In the genomic region with DNA sequence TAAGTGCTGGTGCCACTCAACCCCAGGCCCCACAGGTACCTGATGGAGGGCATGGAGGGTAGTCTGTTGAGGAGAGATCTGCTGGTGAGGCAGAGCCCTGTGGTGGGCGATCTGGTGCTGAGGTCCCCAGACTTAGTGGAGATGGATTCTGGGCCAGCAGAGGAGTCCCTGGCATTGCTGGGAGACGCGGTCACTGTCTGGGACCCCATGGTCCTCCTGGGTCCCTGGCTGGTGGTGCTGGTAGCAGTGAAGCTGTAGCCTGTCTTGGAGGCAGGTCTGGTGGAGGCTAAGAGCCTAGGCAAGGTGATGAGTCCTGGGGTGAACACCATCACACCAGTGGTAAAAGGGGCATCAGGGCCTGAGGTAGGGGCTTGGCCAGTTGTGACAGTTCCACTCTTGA, we compare ENCODE assay signal across 27 cellular contexts. TPM values are rescaled to one million over a fixed set of nuclear protein-coding genes. Genes with fewer than 3 reads are reported as not detected.
DNase-seq lines count a peak whose midpoint lies in the region; ATAC-seq and TF ChIP-seq lines count a peak whose summit lies in the region.
"Had no signal": no experiment of that assay in that cellular context is flagged by ENCODE, and none has a peak within 500 bp of the region (broad histone marks: within the 10 kb centered on the region; RNA-seq: fewer than 3 reads in every experiment).

No MANE protein-coding gene starts in this region.

- H4K20me1 ChIP-seq in DND-41 (ENCODE audit: insufficient read depth, low read length): no peaks in the 10 kb centered on the region
- no peaks in the 10 kb centered on the region for H4K20me1 ChIP-seq in SK-N-SH (ENCODE audit: insufficient read depth)

- H3K27me3 Mint-ChIP-seq in activated CD4-positive, alpha-beta memory T cell treated with anti-CD3 and anti-CD28 coated beads, Interleukin-2, amount 10 ng/mL, durations not matched to agents 7 days and 5 days: no peaks in the 10 kb centered on the region
- no peaks in the 10 kb centered on the region for H3K27me3 Mint-ChIP-seq in activated CD4-positive, alpha-beta memory T cell treated with anti-CD3 and anti-CD28 coated beads for 36 hours
- peaks cover 30% of the 10 kb centered on the region for H3K27me3 Mint-ChIP-seq in osteocyte (ENCODE audit: unreplicated experiment)

- H3K9me3 ChIP-seq in DND-41 (ENCODE audit: insufficient read depth, low read length, severe bottlenecking): peaks cover 11% of the 10 kb centered on the region
- H3K9me3 ChIP-seq in esophagus muscularis mucosa: peaks cover 0 to 14% (median 9%) of the 10 kb centered on the region in 4 donors
- no peaks in the 10 kb centered on the region for H3K9me3 ChIP-seq in SK-N-SH

- peak overlapping the region; percentile 14 for H3K27ac Mint-ChIP-seq in activated CD4-positive, alpha-beta memory T cell treated with anti-CD3 and anti-CD28 coated beads, Interleukin-2, amount 10 ng/mL, durations not matched to agents 7 days and 5 days
- no peak overlapping the region for H3K27ac Mint-ChIP-seq in activated CD4-positive, alpha-beta memory T cell treated with anti-CD3 and anti-CD28 coated beads for 36 hours
- H3K27ac Mint-ChIP-seq in osteocyte (ENCODE audit: unreplicated experiment): no peak overlapping the region

- intact Hi-C loops in activated CD4-positive, alpha-beta memory T cell treated with anti-CD3 and anti-CD28 coated beads for 36 hours (cut with micrococcal nuclease): no loop called here
- intact Hi-C loops in esophagus muscularis mucosa (cut with DNase I): no loop called here

- H3K9me2 ChIP-seq in SK-N-SH: no peaks in the 10 kb centered on the region

- peaks cover 80% of the 10 kb centered on the region for H3K36me3 Mint-ChIP-seq in activated CD4-positive, alpha-beta memory T cell treated with anti-CD3 and anti-CD28 coated beads, Interleukin-2, amount 10 ng/mL, durations not matched to agents 7 days and 5 days (ENCODE audit: low read depth)
- H3K36me3 Mint-ChIP-seq in activated CD4-positive, alpha-beta memory T cell treated with anti-CD3 and anti-CD28 coated beads for 36 hours: peaks cover 17% of the 10 kb centered on the region
- no peaks in the 10 kb centered on the region for H3K36me3 Mint-ChIP-seq in osteocyte (ENCODE audit: unreplicated experiment)

- H3K4me1 ChIP-seq in DND-41 (ENCODE audit: insufficient read depth, low read length): peaks cover 11% of the 10 kb centered on the region
- H3K4me1 ChIP-seq in esophagus muscularis mucosa: no peaks in the 10 kb centered on the region
- no peaks in the 10 kb centered on the region for H3K4me1 ChIP-seq in SK-N-SH (ENCODE audit: control insufficient read depth in 1 of 2, insufficient read depth in 2 of 2, low read depth in 1 of 2, low read length in 1 of 2)
- H3K4me1 ChIP-seq: Caco-2 had no signal

- H3K4me3 Mint-ChIP-seq in activated CD4-positive, alpha-beta memory T cell treated with anti-CD3 and anti-CD28 coated beads, Interleukin-2, amount 10 ng/mL, durations not matched to agents 7 days and 5 days: no peak overlapping the region
- no peak overlapping the region for H3K4me3 Mint-ChIP-seq in activated CD4-positive, alpha-beta memory T cell treated with anti-CD3 and anti-CD28 coated beads for 36 hours
- no peak overlapping the region for H3K4me3 Mint-ChIP-seq in osteocyte (ENCODE audit: unreplicated experiment)

- H3K4me2 ChIP-seq in DND-41 (ENCODE audit: insufficient read depth, low read length) (no peak overlapping the region), SK-N-SH (no peak overlapping the region)
- H3K4me2 ChIP-seq: PC-9 had no signal

- H3F3A ChIP-seq in SK-N-SH (replicated peaks; ENCODE audit: insufficient read depth): no peaks in the 10 kb centered on the region

- TF ChIP-seq EP300 in esophagus muscularis mucosa (IDR thresholded peaks at IDR 0.05) (no peak), SK-N-SH (IDR thresholded peaks at IDR 0.05; ENCODE audit: borderline replicate concordance in 1 of 2, low read depth in 1 of 2, low read length in 1 of 2) (no peak)

- peak; percentile 13 for DNase-seq in activated CD4-positive, alpha-beta memory T cell treated with anti-CD3 and anti-CD28 coated beads, Interleukin-2, amount 10 ng/mL, durations not matched to agents 7 days and 5 days
- DNase-seq in activated CD4-positive, alpha-beta memory T cell treated with anti-CD3 and anti-CD28 coated beads for 36 hours: no peak
- DNase-seq in DND-41 (no peak), esophagus muscularis mucosa (ENCODE audit: extremely low spot score) (peak; percentile 89), osteocyte (ENCODE audit: extremely low spot score, unreplicated experiment) (peak; percentile 66), SK-N-SH (no peak), NAMALWA (ENCODE audit: low spot score) (no peak)
- DNase-seq: 8988T, AML-193, Caco-2, DMS 273 treated with DMSO at 0.1 percent for 48 hours, DMS79 treated with DMSO at 0.1 percent for 48 hours, KG1, NCI-H1105, NCI-H146, NCI-H2029, NCI-H2227 treated with DMSO at 0.1 percent for 48 hours, NCI-H510A, NCI-H748 treated with DMSO at 0.1 percent for 48 hours, PC-9, RPMI8226, SHP77 had no signal

- TF ChIP-seq POLR2A in esophagus muscularis mucosa (IDR thresholded peaks at IDR 0.05; ENCODE audit: low read depth): no peak

- H3K36me3 ChIP-seq in DND-41 (ENCODE audit: insufficient read depth, low read length) (peaks cover 7% of the 10 kb centered on the region; the same call in 1 of the 2 replicates), esophagus muscularis mucosa (no peaks in the 10 kb centered on the region), SK-N-SH (replicated peaks in 1 of 2; ENCODE audit: control insufficient read depth in 1 of 2, insufficient read depth in 2 of 2, low read length in 1 of 2) (no peaks in the 10 kb centered on the region)

- no peak for ATAC-seq in DND-41 (ENCODE audit: insufficient read depth, low read depth)
- no peak for ATAC-seq in GM21447 (IDR thresholded peaks at IDR 0.05; ENCODE audit: unreplicated experiment)
- ATAC-seq: HCT116 had no signal

- peak overlapping the region; percentile 39 for H3K27ac ChIP-seq in DND-41 (ENCODE audit: low read length)
- no peak overlapping the region for H3K27ac ChIP-seq in esophagus muscularis mucosa (replicated peaks in 1 of 4)
- no peak overlapping the region for H3K27ac ChIP-seq in SK-N-SH (ENCODE audit: low read depth in 2 of 2, low read length in 1 of 2)
- H3K27ac ChIP-seq: PC-9 had no signal

- H2AFZ ChIP-seq in DND-41 (ENCODE audit: low read depth, low read length) (no peak overlapping the region), SK-N-SH (ENCODE audit: low read depth) (no peak overlapping the region)
- H2AFZ ChIP-seq: PC-9 had no signal

- no peak for TF ChIP-seq RAD21 in SK-N-SH (IDR thresholded peaks at IDR 0.05; ENCODE audit: low read length)

- POLR2A ChIA-PET in activated CD4-positive, alpha-beta memory T cell treated with anti-CD3 and anti-CD28 coated beads, Interleukin-2, amount 10 ng/mL, durations not matched to agents 7 days and 5 days (lab: Charles Lee): no interaction called here
- POLR2A ChIA-PET in activated CD4-positive, alpha-beta memory T cell treated with anti-CD3 and anti-CD28 coated beads for 36 hours (lab: Charles Lee): no interaction called here
- POLR2A ChIA-PET in SK-N-SH (lab: Yijun Ruan, JAX): no interaction called here

- CTCF ChIA-PET in activated CD4-positive, alpha-beta memory T cell treated with anti-CD3 and anti-CD28 coated beads, Interleukin-2, amount 10 ng/mL, durations not matched to agents 7 days and 5 days (lab: Charles Lee): no interaction called here
- CTCF ChIA-PET in activated CD4-positive, alpha-beta memory T cell treated with anti-CD3 and anti-CD28 coated beads for 36 hours (lab: Charles Lee): interaction anchor here (0.5 to 1.2 kb wide), 2 partner anchors 12 to 1837 kb away, joined by 3 to 4 read pairs; no protein-coding TSS in a partner anchor
- CTCF ChIA-PET in SK-N-SH (lab: Yijun Ruan, JAX): no interaction called here

- WGBS in esophagus muscularis mucosa: 70% methylated on average over 2 of the region's 3 CpGs
- 0% methylated on average over 1 of the region's 3 CpGs for WGBS in SK-N-SH (ENCODE audit: low lambda C conversion rate)

- H3K9ac ChIP-seq in DND-41 (ENCODE audit: low read depth, low read length) (no peak overlapping the region), SK-N-SH (no peak overlapping the region)

- no peak for TF ChIP-seq CTCF in DND-41 (IDR thresholded peaks at IDR 0.05; ENCODE audit: borderline replicate concordance, extremely low read depth, low read length, poor library complexity, severe bottlenecking)
- TF ChIP-seq CTCF in esophagus muscularis mucosa (IDR thresholded peaks at IDR 0.05): no peak
- no peak for TF ChIP-seq CTCF in osteocyte (IDR thresholded peaks at IDR 0.05)
- TF ChIP-seq CTCF in SK-N-SH (IDR thresholded peaks at IDR 0.05): no peak

- H3K79me2 ChIP-seq in DND-41 (ENCODE audit: insufficient read depth, low read length) (no peaks in the 10 kb centered on the region), SK-N-SH (ENCODE audit: insufficient read depth) (no peaks in the 10 kb centered on the region)

- peaks cover 6% of the 10 kb centered on the region for H3K9me3 Mint-ChIP-seq in activated CD4-positive, alpha-beta memory T cell treated with anti-CD3 and anti-CD28 coated beads, Interleukin-2, amount 10 ng/mL, durations not matched to agents 7 days and 5 days
- H3K9me3 Mint-ChIP-seq in activated CD4-positive, alpha-beta memory T cell treated with anti-CD3 and anti-CD28 coated beads for 36 hours: peaks cover 12% of the 10 kb centered on the region
- no peaks in the 10 kb centered on the region for H3K9me3 Mint-ChIP-seq in osteocyte (ENCODE audit: unreplicated experiment)

- H3K4me3 ChIP-seq in DND-41 (ENCODE audit: low read depth in 1 of 2, low read length in 2 of 2) (no peak overlapping the region), esophagus muscularis mucosa (no peak overlapping the region), SK-N-SH (ENCODE audit: low read depth in 2 of 2, low read length in 1 of 2) (no peak overlapping the region)
- H3K4me3 ChIP-seq: PC-9 had no signal

- H3K4me1 Mint-ChIP-seq in activated CD4-positive, alpha-beta memory T cell treated with anti-CD3 and anti-CD28 coated beads, Interleukin-2, amount 10 ng/mL, durations not matched to agents 7 days and 5 days: peaks cover 46% of the 10 kb centered on the region
- H3K4me1 Mint-ChIP-seq in activated CD4-positive, alpha-beta memory T cell treated with anti-CD3 and anti-CD28 coated beads for 36 hours (ENCODE audit: low read depth): peaks cover 10% of the 10 kb centered on the region
- no peaks in the 10 kb centered on the region for H3K4me1 Mint-ChIP-seq in osteocyte (ENCODE audit: unreplicated experiment)

- H3K27me3 ChIP-seq in DND-41 (ENCODE audit: insufficient read depth, low read length, poor library complexity): no peaks in the 10 kb centered on the region
- H3K27me3 ChIP-seq in esophagus muscularis mucosa: peaks cover 0 to 44% (median 0%) of the 10 kb centered on the region in 4 donors
- peaks cover 36% of the 10 kb centered on the region; the same call in 1 of the 2 replicates for H3K27me3 ChIP-seq in SK-N-SH (ENCODE audit: insufficient read depth)

RNA-seq across cellular contexts. Expression of gene TREML2, which starts 6.6 kb away (rescaled TPM):
- total RNA-seq in activated CD4-positive, alpha-beta memory T cell treated with anti-CD3 and anti-CD28 coated beads, Interleukin-2, amount 10 ng/mL, durations not matched to agents 7 days and 5 days: 10 to 100 TPM; 19.2 to 21.5 TPM
- 1 to 10 TPM; 7.4 to 7.5 TPM for total RNA-seq in activated CD4-positive, alpha-beta memory T cell treated with anti-CD3 and anti-CD28 coated beads for 36 hours
- total RNA-seq in esophagus muscularis mucosa (under 1 TPM in 1 of 4 donors, not detected in 3; 0.66 TPM), osteocyte (not detected in 2 replicates)
- polyA plus RNA-seq in SK-N-SH (2012; rRNA removed): not detected in 2 replicates
- not detected in 2 replicates for polyA plus RNA-seq in SK-N-SH (2012; cell fraction: cytosol; rRNA removed)
- not detected in 2 replicates for polyA plus RNA-seq in SK-N-SH (2012; cell fraction: nucleus; rRNA removed)
- total RNA-seq: Caco-2, G401, HT1080, PC-9 had no signal

RNA-seq across cellular contexts. Expression of gene TREM2, which starts 31.5 kb away (rescaled TPM):
- not detected for total RNA-seq in activated CD4-positive, alpha-beta memory T cell treated with anti-CD3 and anti-CD28 coated beads, Interleukin-2, amount 10 ng/mL, durations not matched to agents 7 days and 5 days
- total RNA-seq in activated CD4-positive, alpha-beta memory T cell treated with anti-CD3 and anti-CD28 coated beads for 36 hours: not detected
- total RNA-seq in esophagus muscularis mucosa (1 to 10 TPM; 1.6 to 1.8 (median 1.6) TPM), osteocyte (not detected in 2 replicates)
- polyA plus RNA-seq in SK-N-SH (2012; rRNA removed): not detected in 2 replicates
- not detected in 2 replicates for polyA plus RNA-seq in SK-N-SH (2012; cell fraction: cytosol; rRNA removed)
- polyA plus RNA-seq in SK-N-SH (2012; cell fraction: nucleus; rRNA removed): not detected in 2 replicates
- total RNA-seq: Caco-2, G401, H1, PC-9 had no signal

RNA-seq across cellular contexts. Expression of gene TREML4, which starts 33.8 kb away (rescaled TPM):
- total RNA-seq in activated CD4-positive, alpha-beta memory T cell treated with anti-CD3 and anti-CD28 coated beads, Interleukin-2, amount 10 ng/mL, durations not matched to agents 7 days and 5 days: not detected
- total RNA-seq in activated CD4-positive, alpha-beta memory T cell treated with anti-CD3 and anti-CD28 coated beads for 36 hours: not detected
- total RNA-seq in esophagus muscularis mucosa (not detected), osteocyte (not detected in 2 replicates)
- polyA plus RNA-seq in SK-N-SH (2012; rRNA removed): not detected in 2 replicates
- polyA plus RNA-seq in SK-N-SH (2012; cell fraction: cytosol; rRNA removed): not detected in 2 replicates
- polyA plus RNA-seq in SK-N-SH (2012; cell fraction: nucleus; rRNA removed): not detected in 2 replicates
- total RNA-seq: Caco-2, G401, H1, HT1080, PC-9 had no signal
- polyA plus RNA-seq: H1 had no signal

RNA-seq across cellular contexts. Expression of gene TREML1, which starts 40.2 kb away (rescaled TPM):
- not detected for total RNA-seq in activated CD4-positive, alpha-beta memory T cell treated with anti-CD3 and anti-CD28 coated beads, Interleukin-2, amount 10 ng/mL, durations not matched to agents 7 days and 5 days
- not detected for total RNA-seq in activated CD4-positive, alpha-beta memory T cell treated with anti-CD3 and anti-CD28 coated beads for 36 hours
- total RNA-seq in esophagus muscularis mucosa: under 1 TPM in 1 of 4 donors, not detected in 3; 0.32 TPM
- total RNA-seq in osteocyte: not detected in 2 replicates
- not detected in 2 replicates for polyA plus RNA-seq in SK-N-SH (2012; rRNA removed)
- not detected in 2 replicates for polyA plus RNA-seq in SK-N-SH (2012; cell fraction: cytosol; rRNA removed)
- polyA plus RNA-seq in SK-N-SH (2012; cell fraction: nucleus; rRNA removed): not detected in 2 replicates
- total RNA-seq: Caco-2, G401, H1, HT1080, PC-9 had no signal

Comparison
In these comparisons a context has a peak if more than half of its experiments do, and no peak if none do; other contexts are left out.
1. DNase-seq: peak in activated CD4-positive, alpha-beta memory T cell treated with anti-CD3 and anti-CD28 coated beads, Interleukin-2, amount 10 ng/mL, durations not matched to agents 7 days and 5 days (single experiment), esophagus muscularis mucosa (single experiment) and osteocyte (single experiment); none in activated CD4-positive, alpha-beta memory T cell treated with anti-CD3 and anti-CD28 coated beads for 36 hours (single experiment), DND-41 (single experiment), SK-N-SH (single experiment) and NAMALWA (single experiment).